ENCODE assay signal across 16 cellular contexts in genomic region chr4:5785806-5786680, GRCh38.
DNase-seq lines count a peak whose midpoint lies in the region; ATAC-seq and TF ChIP-seq lines count a peak whose summit lies in the region.
"Had no signal": no experiment of that assay in that cellular context is flagged by ENCODE, and none has a peak within 500 bp of the region (broad histone marks: within the 10 kb centered on the region; RNA-seq: fewer than 3 reads in every experiment).

No MANE protein-coding gene starts in this region.

- H3K4me1 ChIP-seq in ACC112 (ENCODE audit: control insufficient read depth, insufficient read depth, low read length, unreplicated experiment) (peaks cover 24% of the 10 kb centered on the region), HAP-1 (no peaks in the 10 kb centered on the region)
- H3K4me1 ChIP-seq: esophagus squamous epithelium had no signal

- ATAC-seq in HG03432 (IDR thresholded peaks at IDR 0.05; ENCODE audit: unreplicated experiment) (no peak), GM19351 (IDR thresholded peaks at IDR 0.05; ENCODE audit: unreplicated experiment) (no peak)
- ATAC-seq: left lobe of liver, T-helper 17 cell had no signal

- H3K4me3 Mint-ChIP-seq in activated CD4-positive, alpha-beta T cell treated with anti-CD3 and anti-CD28 coated beads, Interleukin-2, amount 10 ng/mL, durations not matched to agents 24 days and 14 days, result no peak overlapping the region
- H3K4me3 Mint-ChIP-seq: T-helper 17 cell had no signal

- H3K27me3 Mint-ChIP-seq in activated CD4-positive, alpha-beta T cell treated with anti-CD3 and anti-CD28 coated beads, Interleukin-2, amount 10 ng/mL, durations not matched to agents 24 days and 14 days, result no peaks in the 10 kb centered on the region

- H3K4me1 Mint-ChIP-seq in activated CD4-positive, alpha-beta T cell treated with anti-CD3 and anti-CD28 coated beads, Interleukin-2, amount 10 ng/mL, durations not matched to agents 24 days and 14 days, result no peaks in the 10 kb centered on the region
- H3K4me1 Mint-ChIP-seq: T-helper 17 cell had no signal

- no peaks in the 10 kb centered on the region for H3K79me2 ChIP-seq in ACC112 (ENCODE audit: control insufficient read depth, insufficient read depth, low read length, unreplicated experiment)

- no peaks in the 10 kb centered on the region for H3K9me3 Mint-ChIP-seq in activated CD4-positive, alpha-beta T cell treated with anti-CD3 and anti-CD28 coated beads, Interleukin-2, amount 10 ng/mL, durations not matched to agents 24 days and 14 days

- H3K27ac Mint-ChIP-seq in activated CD4-positive, alpha-beta T cell treated with anti-CD3 and anti-CD28 coated beads, Interleukin-2, amount 10 ng/mL, durations not matched to agents 24 days and 14 days, result no peak overlapping the region
- H3K27ac Mint-ChIP-seq: T-helper 17 cell had no signal

- H2AFZ ChIP-seq in ACC112 (ENCODE audit: low read length, unreplicated experiment), result no peak overlapping the region

- H3K9me3 ChIP-seq in HAP-1, result no peaks in the 10 kb centered on the region
- H3K9me3 ChIP-seq: esophagus squamous epithelium had no signal

- H3K36me3 Mint-ChIP-seq in activated CD4-positive, alpha-beta T cell treated with anti-CD3 and anti-CD28 coated beads, Interleukin-2, amount 10 ng/mL, durations not matched to agents 24 days and 14 days (ENCODE audit: low read depth), result no peaks in the 10 kb centered on the region

- in situ Hi-C loops in HAP-1 (cut with MboI; ENCODE audit: low sequenced_read_pairs), result no loop called here

- peaks cover 36% of the 10 kb centered on the region for H3K36me3 ChIP-seq in ACC112 (ENCODE audit: insufficient read depth, low read length)
- H3K36me3 ChIP-seq in kidney epithelial cell (ENCODE audit: control insufficient read depth, insufficient read depth, low read length), result peaks cover 2% of the 10 kb centered on the region
- H3K36me3 ChIP-seq in HAP-1 (replicated peaks), result 0 out of 2 replicates have a peak, but pooled peaks cover 3% of the 10 kb centered on the region

- no peaks in the 10 kb centered on the region for H3K27me3 ChIP-seq in ACC112 (ENCODE audit: insufficient read depth, low read length)
- H3K27me3 ChIP-seq in kidney epithelial cell (ENCODE audit: control insufficient read depth, insufficient read depth, low read length), result no peaks in the 10 kb centered on the region
- H3K27me3 ChIP-seq in HAP-1 (ENCODE audit: low read depth), result no peaks in the 10 kb centered on the region
- H3K27me3 ChIP-seq: esophagus squamous epithelium had no signal

- TF ChIP-seq CTCF in epithelial cell of esophagus (IDR thresholded peaks at IDR 0.05; ENCODE audit: insufficient read depth, low read depth, low read length, missing control alignments) (no peak), kidney epithelial cell (IDR thresholded peaks at IDR 0.05; ENCODE audit: insufficient read depth, low read length, poor library complexity, severe bottlenecking) (no peak)

- H3K27ac ChIP-seq in ACC112 (ENCODE audit: low read depth, low read length), result peak overlapping the region; percentile 82

- intact Hi-C loops in activated CD4-positive, alpha-beta T cell treated with anti-CD3 and anti-CD28 coated beads, Interleukin-2, amount 10 ng/mL, durations not matched to agents 24 days and 14 days (cut with micrococcal nuclease), result no loop called here

- H3K4me3 ChIP-seq in ACC112 (ENCODE audit: low read depth, low read length) (no peak overlapping the region), epithelial cell of esophagus (ENCODE audit: low read length) (no peak overlapping the region), kidney epithelial cell (ENCODE audit: low read depth, low read length) (no peak overlapping the region), HAP-1 (no peak overlapping the region)
- H3K4me3 ChIP-seq: esophagus squamous epithelium had no signal

- peak; percentile 57 for DNase-seq in M059J (ENCODE audit: low read depth)
- peak; percentile 96 for DNase-seq in epithelial cell of esophagus (ENCODE audit: low read depth)
- peak; percentile 21 for DNase-seq in kidney epithelial cell (ENCODE audit: low read depth)
- DNase-seq in HAP-1 (ENCODE audit: low spot score in 2 of 2), result no peak
- no peak for DNase-seq in activated CD4-positive, alpha-beta T cell treated with anti-CD3 and anti-CD28 coated beads, Interleukin-2, amount 10 ng/mL, durations not matched to agents 24 days and 14 days
- DNase-seq: ACHN; DND-41; esophagus squamous epithelium; nucleus accumbens; stimulated activated CD4-positive, alpha-beta T cell treated with anti-CD3 and anti-CD28 coated beads, Interleukin-2, amount 100 ng/mL, for 48 hours; stimulated activated naive CD4-positive, alpha-beta T cell treated with Interleukin-2 at 50 U/mL for 16 hours; T-helper 17 cell had no signal

Comparison
In these comparisons a context has a peak if more than half of its experiments do, and no peak if none do; other contexts are left out.
1. DNase-seq: peak in M059J (single experiment), epithelial cell of esophagus (single experiment) and kidney epithelial cell (single experiment); none in HAP-1 (0 of 2) and activated CD4-positive, alpha-beta T cell treated with anti-CD3 and anti-CD28 coated beads, Interleukin-2, amount 10 ng/mL, durations not matched to agents 24 days and 14 days (single experiment).